ENCODE assay signal across 2 cellular contexts in the genomic region with DNA sequence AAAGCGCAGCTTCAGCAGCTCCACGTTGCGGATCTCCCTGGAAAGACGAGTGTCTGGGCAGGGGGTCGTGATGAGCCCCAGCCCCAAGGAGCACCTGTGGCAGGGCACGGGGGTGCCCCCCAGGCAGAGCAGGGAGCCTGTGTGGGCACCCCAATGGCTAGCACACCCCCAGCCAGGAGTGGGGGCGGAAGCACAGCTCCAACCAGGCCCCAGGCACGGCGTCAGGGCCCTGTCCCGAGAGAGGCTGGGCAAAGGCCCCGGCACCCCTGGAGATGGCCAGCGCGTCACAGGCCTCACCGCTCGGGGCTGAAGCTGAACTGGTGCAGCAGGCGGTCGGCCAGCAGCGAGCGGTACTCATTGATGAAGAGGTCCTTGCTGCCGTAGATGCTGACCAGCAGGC.
A peak's percentile ranks its signal among the peaks of the same experiment; 100 is the strongest.
TF ChIP-seq lines count a peak whose summit lies in the region.

No MANE protein-coding gene starts in this region.

TF ChIP-seq in HEK293, 187 proteins besides CTCF, POLR2A, EP300 and RAD21:
- peak; percentile 38; the same call in 1 of the 2 replicates for TF ChIP-seq GLIS2 (tag by site-specific recombination; IDR thresholded peaks at IDR 0.05)
- TF ChIP-seq RBAK (tag by site-specific recombination; IDR thresholded peaks at IDR 0.05) = no peak

TF ChIP-seq in H1, 55 proteins besides CTCF, POLR2A, EP300 and RAD21:
- TF ChIP-seq BRCA1 (IDR thresholded peaks at IDR 0.05; ENCODE audit: low read depth, low read length) (no peak), JUN (IDR thresholded peaks at IDR 0.05; ENCODE audit: low read depth, low read length) (no peak), SP4 (IDR thresholded peaks at IDR 0.05; ENCODE audit: low read length) (no peak)
- TF ChIP-seq, protein P1, sequence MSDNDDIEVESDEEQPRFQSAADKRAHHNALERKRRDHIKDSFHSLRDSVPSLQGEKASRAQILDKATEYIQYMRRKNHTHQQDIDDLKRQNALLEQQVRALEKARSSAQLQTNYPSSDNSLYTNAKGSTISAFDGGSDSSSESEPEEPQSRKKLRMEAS (IDR thresholded peaks at IDR 0.05) = no peak
